7 cellular contexts compared by ENCODE assay signal in genomic region chr19:14551134-14552007, GRCh38. TPM values are rescaled to one million over a fixed set of nuclear protein-coding genes. Genes with fewer than 3 reads are reported as not detected.
DNase-seq lines count a peak whose midpoint lies in the region; TF ChIP-seq lines count a peak whose summit lies in the region.
"Not testable (repeated sequence)": the region's sequence is repeated elsewhere in the genome, so short reads cannot be mapped to it uniquely, and the experiment has no call there.
"Had no signal": no experiment of that assay in that cellular context is flagged by ENCODE, and none has a peak within 500 bp of the region (broad histone marks: within the 10 kb centered on the region; RNA-seq: fewer than 3 reads in every experiment).

No MANE protein-coding gene starts in this region.

- not testable (repeated sequence) for H3K27ac ChIP-seq in osteoblast (ENCODE audit: low read depth, low read length)
- peak overlapping the region; percentile 86 for H3K27ac ChIP-seq in suprapubic skin

- not testable (repeated sequence) for TF ChIP-seq EP300 in suprapubic skin (IDR thresholded peaks at IDR 0.05)

- not testable (repeated sequence) for H3K27me3 ChIP-seq in osteoblast (ENCODE audit: insufficient read depth, low read length); suprapubic skin

- not testable (repeated sequence) for H3K4me1 ChIP-seq in osteoblast (ENCODE audit: insufficient read depth, low read length)
- H3K4me1 ChIP-seq in suprapubic skin = peaks cover 84% of the 10 kb centered on the region

- not testable (repeated sequence) for H3K4me2 ChIP-seq in osteoblast (ENCODE audit: insufficient read depth, low read length)

- H3K36me3 ChIP-seq in osteoblast (ENCODE audit: insufficient read depth, low read length) = not testable (repeated sequence)
- peaks cover 13% of the 10 kb centered on the region for H3K36me3 ChIP-seq in suprapubic skin

- not testable (repeated sequence) for H4K20me1 ChIP-seq in osteoblast (ENCODE audit: insufficient read depth, low read length)

- not testable (repeated sequence) for H3K79me2 ChIP-seq in osteoblast (ENCODE audit: insufficient read depth, low read length)

- not testable (repeated sequence) for H3K9me3 ChIP-seq in osteoblast (ENCODE audit: low read depth, low read length); suprapubic skin

- H2AFZ ChIP-seq in osteoblast (ENCODE audit: low read length) = not testable (repeated sequence)

- WGBS in suprapubic skin = 38% methylated on average over 13 of the region's 13 CpGs

- H3K4me3 ChIP-seq in osteoblast (ENCODE audit: insufficient read depth, low read length); suprapubic skin: not testable (repeated sequence)

- DNase-seq in GM13976 (ENCODE audit: low spot score) (peak; percentile 76), OCI-M1 (lab: John Stamatoyannopoulos, UW) (peak; percentile 96), activated T-cell treated with anti-CD3 and anti-CD28 coated beads for 24 hours (ENCODE audit: low read depth) (peak; percentile 60), fibroblast of gingiva (ENCODE audit: low read depth) (peak; percentile 40), osteoblast (ENCODE audit: insufficient read length, low spot score, missing footprints) (peak; percentile 74), suprapubic skin (ENCODE audit: low spot score in 2 of 2) (peak in 1 of 2 donors; percentile 69)

- peak; percentile 4 for TF ChIP-seq CTCF in GM13976 (IDR thresholded peaks at IDR 0.05; ENCODE audit: borderline replicate concordance, control extremely low read depth, extremely low read depth, insufficient read depth, missing control alignments)
- not testable (repeated sequence) for TF ChIP-seq CTCF in osteoblast (IDR thresholded peaks at IDR 0.05; ENCODE audit: extremely low read depth, low read depth, low read length)
- peak in 1 of 2 donors; percentile 42 for TF ChIP-seq CTCF in suprapubic skin (IDR thresholded peaks at IDR 0.05)

- in situ Hi-C loops in GM13976 (cut with MboI; ENCODE audit: low sequenced_read_pairs, unreplicated experiment) = loop anchor here (25.0 kb wide), 2 partner anchors 336 to 561 kb away; partner anchors contain the start of genes OR7A17 and SYDE1

- TF ChIP-seq POLR2A in suprapubic skin (IDR thresholded peaks at IDR 0.05) = not testable (repeated sequence)

RNA-seq across cellular contexts. Expression of gene NDUFB7, which starts 20.5 kb away (rescaled TPM):
- total RNA-seq in osteoblast = 219 and 227 TPM in 2 replicates
- 100 to 1,000 TPM; 196 to 394 (median 340) TPM for total RNA-seq in suprapubic skin

RNA-seq across cellular contexts. Expression of gene TECR, which starts 22.0 kb away (rescaled TPM):
- total RNA-seq in osteoblast = 40.1 and 41.6 TPM in 2 replicates
- 100 to 1,000 TPM; 111 to 176 (median 150) TPM for total RNA-seq in suprapubic skin

RNA-seq across cellular contexts. Expression of gene CLEC17A, which starts 31.5 kb away (rescaled TPM):
- under 0.01 TPM in 1 of 2 replicates, not detected in the other for total RNA-seq in osteoblast
- not detected for total RNA-seq in suprapubic skin
- total RNA-seq: mesenteric fat pad had no signal

RNA-seq across cellular contexts. Expression of gene DNAJB1, which starts 33.2 kb away (rescaled TPM):
- total RNA-seq in osteoblast = 65.1 and 70.9 TPM in 2 replicates
- total RNA-seq in suprapubic skin = 100 to 1,000 TPM in 3 of 4 donors, 10 to 100 TPM in 1; 54.5 to 197 (median 145) TPM

RNA-seq across cellular contexts. Expression of gene GIPC1, which starts 55.4 kb away (rescaled TPM):
- total RNA-seq in osteoblast (114 and 115 TPM in 2 replicates), suprapubic skin (100 to 1,000 TPM in 3 of 4 donors, 10 to 100 TPM in 1; 85.8 to 111 (median 105) TPM)
